Comparison of ENCODE assay signal across 1 cellular context in genomic region chr10:35854661-35855060, GRCh38.
TF ChIP-seq lines count a peak whose summit lies in the region.

No MANE protein-coding gene starts in this region.

TF ChIP-seq in IMR-90, 13 proteins besides CTCF, POLR2A, EP300 and RAD21 (continued from another document):
- TF ChIP-seq USF2 (IDR thresholded peaks at IDR 0.05; ENCODE audit: low read depth, low read length) (no peak), FOS (IDR thresholded peaks at IDR 0.05; ENCODE audit: low read depth, low read length) (no peak), MAFK (IDR thresholded peaks at IDR 0.05; ENCODE audit: low read depth, low read length) (no peak)
